8 cellular contexts compared by ENCODE assay signal in genomic region chr21:34614693-34615486, GRCh38. TPM values are rescaled to one million over a fixed set of nuclear protein-coding genes. Genes with fewer than 3 reads are reported as not detected.
DNase-seq lines count a peak whose midpoint lies in the region; ATAC-seq, FAIRE-seq and TF ChIP-seq lines count a peak whose summit lies in the region.

TSS of gene RCAN1 (minus strand) at chr21:34615113. CDS start at chr21:34615011, 102 bp downstream.

- peaks cover 0 to 6% of the 10 kb centered on the region in 2 donors for H3K27me3 Mint-ChIP-seq in natural killer cell (ENCODE audit: low read depth in 2 of 2)

- peak; percentile 96 for DNase-seq in ELF-1 (ENCODE audit: low read depth, low spot score)
- peak; percentile 91 for DNase-seq in H54 (ENCODE audit: insufficient read length, low spot score)
- peak; percentile 95 for DNase-seq in LoVo (ENCODE audit: low spot score)
- peak; percentile 81 for DNase-seq in activated effector memory CD4-positive, alpha-beta T cell treated with Interleukin-2 at 50 U/mL for 16 hours
- DNase-seq in fibroblast of peridontal ligament (ENCODE audit: extremely low read depth), result peak; percentile 89
- DNase-seq in natural killer cell, result peak; percentile 78
- peak; percentile 73 to 85 (median 82) for DNase-seq in stimulated activated naive CD4-positive, alpha-beta T cell (lab: John Stamatoyannopoulos, UW)

- peak within 1 kb of the TSS; percentile 93 for H3K4me3 Mint-ChIP-seq in natural killer cell

- peak within 1 kb of the TSS; percentile 91 to 94 for H3K27ac Mint-ChIP-seq in natural killer cell

- ATAC-seq in natural killer cell, result peak; percentile 95 to 99 (median 97)

- no peaks in the 10 kb centered on the region for H3K36me3 Mint-ChIP-seq in natural killer cell

- H3K4me1 Mint-ChIP-seq in natural killer cell, result peaks cover 28 to 30% of the 10 kb centered on the region in 2 donors

- H3K9me3 Mint-ChIP-seq in natural killer cell, result no peaks in the 10 kb centered on the region

- TF ChIP-seq CTCF in natural killer cell (IDR thresholded peaks at IDR 0.05), result no peak

- intact Hi-C loops in natural killer cell (cut with micrococcal nuclease), result loop anchor here (2.0 to 5.0 kb wide), 3 partner anchors 60 to 973 kb away; partner anchors contain the start of genes ATP5PO, CRYZL1 and ITSN1

- peak; percentile 45 for FAIRE-seq in H54 (lab: Jason Lieb, UNC)

- TF ChIP-seq POLR2A in H54 (IDR thresholded peaks at IDR 0.05; ENCODE audit: low read depth, low read length), result peak; percentile 39
- TF ChIP-seq POLR2A in Raji (IDR thresholded peaks at IDR 0.05; ENCODE audit: insufficient read depth, low read depth, low read length), result peak; percentile 23; the same call in 1 of the 2 replicates

RNA-seq across cellular contexts. Expression of gene RCAN1, which starts in this region (rescaled TPM):
- 1 to 10 TPM; 6.7 to 8.9 (median 8.2) TPM for total RNA-seq in natural killer cell

Comparison
In these comparisons a context has a peak if more than half of its experiments do, and no peak if none do; other contexts are left out.
1. Peak in every context shown above with its lines: DNase-seq and ATAC-seq.